In genomic region chr9:129703667-129704355, GRCh38 we compare ENCODE assay signal across 15 cellular contexts. TPM values are rescaled to one million over a fixed set of nuclear protein-coding genes. Genes with fewer than 3 reads are reported as not detected.
DNase-seq lines count a peak whose midpoint lies in the region; ATAC-seq and TF ChIP-seq lines count a peak whose summit lies in the region.
"Had no signal": no experiment of that assay in that cellular context is flagged by ENCODE, and none has a peak within 500 bp of the region (broad histone marks: within the 10 kb centered on the region; RNA-seq: fewer than 3 reads in every experiment).

No MANE protein-coding gene starts in this region.

- no peak overlapping the region for H2AFZ ChIP-seq in smooth muscle cell (ENCODE audit: low read depth)

- CTCF ChIA-PET in GM10248 (lab: Yijun Ruan, JAX) = interaction anchor here (1.0 kb wide), 1 partner anchor 561 kb away, joined by 3 read pairs; no protein-coding TSS in a partner anchor

- H3K4me1 ChIP-seq in ascending aorta (peaks cover 17 to 37% of the 10 kb centered on the region in 2 donors), smooth muscle cell (ENCODE audit: low read depth) (peaks cover 13% of the 10 kb centered on the region)

- H3K79me2 ChIP-seq in smooth muscle cell (ENCODE audit: low read depth) = peaks cover 45% of the 10 kb centered on the region

- no peak for ATAC-seq in HG02759 (IDR thresholded peaks at IDR 0.05; ENCODE audit: unreplicated experiment)
- ATAC-seq: WTC11 had no signal

- H3K4me2 ChIP-seq in smooth muscle cell = peak overlapping the region; percentile 68

- H3K4me3 ChIP-seq in ascending aorta = peak overlapping the region in 1 of 2 donors; percentile 36
- no peak overlapping the region for H3K4me3 ChIP-seq in smooth muscle cell
- H3K4me3 ChIP-seq in MG63 = no peak overlapping the region
- H3K4me3 ChIP-seq: BLaER1 treated with 17β-estradiol and CSF1 and Interleukin-3, amounts not matched to agents 10 nM and 100 nM had no signal

- H3K9ac ChIP-seq in smooth muscle cell (ENCODE audit: low read depth) = peak overlapping the region; percentile 65
- H3K9ac ChIP-seq: BLaER1 treated with 17β-estradiol and CSF1 and Interleukin-3, amounts not matched to agents 10 nM and 100 nM had no signal

- H3K36me3 ChIP-seq in ascending aorta = no peaks in the 10 kb centered on the region
- H3K36me3 ChIP-seq in smooth muscle cell (ENCODE audit: low read depth) = no peaks in the 10 kb centered on the region
- H3K36me3 ChIP-seq in MG63 = no peaks in the 10 kb centered on the region
- H3K36me3 ChIP-seq: BLaER1 treated with 17β-estradiol and CSF1 and Interleukin-3, amounts not matched to agents 10 nM and 100 nM had no signal

- DNase-seq in AG08396 (ENCODE audit: low spot score) (peak; percentile 81), ascending aorta (ENCODE audit: low spot score in 2 of 2) (peak; percentile 31 to 91), hepatic stellate cell (ENCODE audit: low spot score) (peak; percentile 63), smooth muscle cell (lab: John Stamatoyannopoulos, UW; ENCODE audit: unreplicated experiment) (no peak), MG63 (no peak), DMS153 (lab: John Stamatoyannopoulos, UW) (no peak), GM10248 (ENCODE audit: extremely low spot score) (no peak)
- DNase-seq: DND-41, GOT3, Kasumi-1, NCI-H2029 treated with DMSO at 0.1 percent for 48 hours, SW 1271 had no signal

- H3K9me3 ChIP-seq in ascending aorta (no peaks in the 10 kb centered on the region), smooth muscle cell (replicated peaks; ENCODE audit: low read depth) (no peaks in the 10 kb centered on the region), MG63 (no peaks in the 10 kb centered on the region)
- H3K9me3 ChIP-seq: BLaER1 treated with 17β-estradiol and CSF1 and Interleukin-3, amounts not matched to agents 10 nM and 100 nM had no signal

- TF ChIP-seq CTCF in ascending aorta (IDR thresholded peaks at IDR 0.05) = no peak
- TF ChIP-seq CTCF in smooth muscle cell (IDR thresholded peaks at IDR 0.05; ENCODE audit: borderline replicate concordance, insufficient read depth, poor library complexity, severe bottlenecking) = no peak
- TF ChIP-seq CTCF in GM10248 (IDR thresholded peaks at IDR 0.05; ENCODE audit: control extremely low read depth, extremely low read depth, low read depth, missing control alignments) = no peak

- intact Hi-C loops in ascending aorta (cut with DNase I) = loop anchor here (1.0 to 5.0 kb wide), 2 partner anchors 8 to 222 kb away; no protein-coding TSS in a partner anchor

- H3K27me3 ChIP-seq in ascending aorta (no peaks in the 10 kb centered on the region), smooth muscle cell (ENCODE audit: low read depth) (no peaks in the 10 kb centered on the region), MG63 (no peaks in the 10 kb centered on the region)

- peaks cover 33% of the 10 kb centered on the region for H3F3A ChIP-seq in smooth muscle cell (ENCODE audit: low read depth)

- POLR2A ChIA-PET in GM10248 (lab: Yijun Ruan, JAX) = no interaction called here

- H3K27ac ChIP-seq in ascending aorta (peak overlapping the region; percentile 95 to 97), smooth muscle cell (ENCODE audit: low read depth) (peak overlapping the region; percentile 98)
- H3K27ac ChIP-seq: BLaER1 treated with 17β-estradiol and CSF1 and Interleukin-3, amounts not matched to agents 10 nM and 100 nM had no signal

- no peaks in the 10 kb centered on the region for H4K20me1 ChIP-seq in smooth muscle cell (ENCODE audit: low read depth)
- H4K20me1 ChIP-seq: BLaER1 treated with 17β-estradiol and CSF1 and Interleukin-3, amounts not matched to agents 10 nM and 100 nM had no signal

- 67% methylated on average over 17 of the region's 17 CpGs for WGBS in smooth muscle cell (ENCODE audit: low lambda C conversion rate)

RNA-seq across cellular contexts. Expression of gene PRRX2, which starts 38.4 kb away (rescaled TPM):
- total RNA-seq in ascending aorta = 112 TPM
- total RNA-seq in smooth muscle cell = 59.9 and 87.7 TPM in 2 replicates
- 180 and 234 TPM in 2 replicates for polyA plus RNA-seq in smooth muscle cell
- 20.1 and 38.4 TPM in 2 replicates for total RNA-seq in MG63 (2014; rRNA removed; shearing (Covaris generic); ENCODE audit: low replicate concordance)

RNA-seq across cellular contexts. Expression of gene PTGES, which starts 49.0 kb away (rescaled TPM):
- 8.9 TPM for total RNA-seq in ascending aorta
- 36.9 and 49.5 TPM in 2 replicates for total RNA-seq in smooth muscle cell
- 69.6 and 176 TPM in 2 replicates for polyA plus RNA-seq in smooth muscle cell
- 0.23 TPM in 1 of 2 replicates, not detected in the other for total RNA-seq in MG63 (2014; rRNA removed; shearing (Covaris generic); ENCODE audit: low replicate concordance)

Comparison
In these comparisons a context has a peak if more than half of its experiments do, and no peak if none do; other contexts are left out.
1. DNase-seq: peak in AG08396 (single experiment), ascending aorta (2 of 2) and hepatic stellate cell (single experiment); none in smooth muscle cell (single experiment), MG63 (single experiment), DMS153 (single experiment) and GM10248 (single experiment).